ENCODE assay signal across 17 cellular contexts in genomic region chr9:136521541-136521940, GRCh38. TPM values are rescaled to one million over a fixed set of nuclear protein-coding genes. Genes with fewer than 3 reads are reported as not detected.
A peak's percentile ranks its signal among the peaks of the same experiment; 100 is the strongest.
DNase-seq lines count a peak whose midpoint lies in the region; ATAC-seq and TF ChIP-seq lines count a peak whose summit lies in the region.
"Had no signal": no experiment of that assay in that cellular context is flagged by ENCODE, and none has a peak within 500 bp of the region (broad histone marks: within the 10 kb centered on the region; RNA-seq: fewer than 3 reads in every experiment).

No MANE protein-coding gene starts in this region.

- intact Hi-C loops in Right ventricle myocardium superior (cut with DNase I), result no loop called here

- WGBS in upper lobe of left lung, 2 donors, result 20 to 40% methylated on average over 1 to 9 of the region's 10 CpGs

- no peaks in the 10 kb centered on the region for H3K9me3 ChIP-seq in right atrium auricular region
- no peaks in the 10 kb centered on the region for H3K9me3 ChIP-seq in duodenal mucosa (ENCODE audit: control insufficient read depth in 1 of 2, low read length in 2 of 2)
- H3K9me3 ChIP-seq in upper lobe of left lung, result no peaks in the 10 kb centered on the region

- peak overlapping the region; percentile 43 to 48 for H3K9ac ChIP-seq in duodenal mucosa (ENCODE audit: low read depth in 1 of 2, low read length in 2 of 2)

- peak overlapping the region in 1 of 2 donors; percentile 31 for H3K27ac ChIP-seq in right atrium auricular region
- H3K27ac ChIP-seq in duodenal mucosa (ENCODE audit: low read depth, low read length), result peak overlapping the region; percentile 20
- peak overlapping the region; percentile 80 to 87 (median 86) for H3K27ac ChIP-seq in upper lobe of left lung

- TF ChIP-seq CTCF in right atrium auricular region (IDR thresholded peaks at IDR 0.05) (no peak), upper lobe of left lung (IDR thresholded peaks at IDR 0.05) (no peak)

- H3K36me3 ChIP-seq in right atrium auricular region (peaks cover 31% of the 10 kb centered on the region), duodenal mucosa (ENCODE audit: control insufficient read depth in 1 of 2, insufficient read depth in 2 of 2, low read length in 2 of 2) (peaks cover 12 to 35% of the 10 kb centered on the region in 2 donors), upper lobe of left lung (peaks cover 17 to 63% (median 44%) of the 10 kb centered on the region in 4 donors)

- H3K4me1 ChIP-seq in right atrium auricular region (peaks cover 0 to 37% of the 10 kb centered on the region in 2 donors), duodenal mucosa (ENCODE audit: control insufficient read depth in 1 of 2, insufficient read depth in 2 of 2, low read length in 2 of 2) (peaks cover 59 to 70% of the 10 kb centered on the region in 2 donors), upper lobe of left lung (peaks cover 64 to 97% (median 86%) of the 10 kb centered on the region in 4 donors)

- DNase-seq in Right ventricle myocardium superior (peak; percentile 77), right atrium auricular region (ENCODE audit: low spot score) (no peak), lung microvascular endothelial cell (ENCODE audit: low read depth in 2 of 2) (peak; percentile 72 to 73), upper lobe of left lung (peak in 1 of 2 donors; percentile 85), foreskin melanocyte (no peak), NCI-H1417 treated with DMSO at 0.1 percent for 48 hours (lab: John Stamatoyannopoulos, UW) (no peak)
- DNase-seq: activated CD4-positive, alpha-beta T cell treated with anti-CD3 and anti-CD28 coated beads for 1 hour; activated gamma-delta T cell treated with Interleukin-2 at 50 U/mL for 16 hours; CD4-positive, CD25-positive, alpha-beta regulatory T cell; NCI-H1417; nephron progenitor cell; RPMI8226; stimulated activated CD4-positive, alpha-beta T cell treated with anti-CD3 and anti-CD28 coated beads, Interleukin-15, amount 100 ng/mL, for 24 hours; stimulated activated naive CD8-positive, alpha-beta T cell treated with anti-CD3 and anti-CD28 coated beads, Interleukin-15, Interleukin-2, amounts not matched to agents 100 U/mL and 50 U/mL, for 24 hours had no signal

- TF ChIP-seq EP300 in upper lobe of left lung (IDR thresholded peaks at IDR 0.05), result peak in 2 of 4 donors; percentile 86 to 91

- H3K4me3 ChIP-seq in right atrium auricular region (no peak overlapping the region), duodenal mucosa (ENCODE audit: low read depth in 1 of 2, low read length in 2 of 2) (no peak overlapping the region), upper lobe of left lung (no peak overlapping the region)
- H3K4me3 ChIP-seq: lung had no signal

- TF ChIP-seq POLR2A in upper lobe of left lung (IDR thresholded peaks at IDR 0.05), result no peak

- H3K27me3 ChIP-seq in right atrium auricular region (no peaks in the 10 kb centered on the region), duodenal mucosa (ENCODE audit: control insufficient read depth in 1 of 2, insufficient read depth in 2 of 2, low read length in 2 of 2) (no peaks in the 10 kb centered on the region), upper lobe of left lung (no peaks in the 10 kb centered on the region)

- ATAC-seq in Right ventricle myocardium superior (ENCODE audit: poor library complexity) (peak; percentile 32), upper lobe of left lung (ENCODE audit: low FRiP score in 2 of 2) (peak; percentile 31 to 58), HG02973 (IDR thresholded peaks at IDR 0.05; ENCODE audit: unreplicated experiment) (no peak)
- ATAC-seq: stimulated activated naive CD8-positive, alpha-beta T cell treated with anti-CD3 and anti-CD28 coated beads, Interleukin-15, Interleukin-2, amounts not matched to agents 100 U/mL and 50 U/mL, for 24 hours had no signal

RNA-seq across cellular contexts. Expression of gene NOTCH1, which starts 24.3 kb away (rescaled TPM):
- 16.8 TPM for total RNA-seq in Right ventricle myocardium superior
- total RNA-seq in right atrium auricular region, result 10 to 100 TPM; 14.2 to 39.7 TPM
- 75.2 and 76.9 TPM in 2 replicates for total RNA-seq in lung microvascular endothelial cell
- total RNA-seq in upper lobe of left lung, result 100 to 1,000 TPM in 4 of 6 donors, 10 to 100 TPM in 2; 49.6 to 175 (median 110) TPM

RNA-seq across cellular contexts. Expression of gene SEC16A, which starts 38.7 kb away (rescaled TPM):
- total RNA-seq in Right ventricle myocardium superior, result 21.4 TPM
- total RNA-seq in right atrium auricular region, result 10 to 100 TPM; 32.6 to 41.6 TPM
- 12.4 and 14.3 TPM in 2 replicates for total RNA-seq in lung microvascular endothelial cell
- total RNA-seq in upper lobe of left lung, result 10 to 100 TPM; 64.1 to 89.1 (median 72.1) TPM

Comparison
In these comparisons a context has a peak if more than half of its experiments do, and no peak if none do; other contexts are left out.
1. DNase-seq: peak in Right ventricle myocardium superior (single experiment) and lung microvascular endothelial cell (2 of 2); none in right atrium auricular region (single experiment), foreskin melanocyte (single experiment) and NCI-H1417 treated with DMSO at 0.1 percent for 48 hours (single experiment).